Comparison of ENCODE assay signal across 28 cellular contexts in the genomic region with DNA sequence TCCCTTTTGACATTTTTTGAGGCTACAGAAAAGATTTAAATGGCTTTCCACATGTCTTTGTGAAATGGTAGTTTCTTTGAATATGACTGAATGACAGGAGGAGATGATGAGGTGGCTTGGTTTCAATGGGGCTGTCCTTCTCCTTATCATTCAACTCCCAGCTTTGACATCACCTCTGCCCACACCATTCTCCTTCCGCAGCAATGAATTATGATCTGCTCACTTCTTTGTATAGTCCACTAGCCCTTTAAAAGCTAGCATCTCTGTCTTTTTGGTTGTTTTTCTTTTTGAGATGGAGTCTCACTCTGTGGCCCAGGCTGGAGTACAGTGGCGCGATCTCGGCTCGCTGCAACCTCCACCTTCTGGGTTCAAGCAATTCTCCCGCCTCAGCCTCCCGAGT.
"Had no signal": no experiment of that assay in that cellular context is flagged by ENCODE, and none has a peak within 500 bp of the region (broad histone marks: within the 10 kb centered on the region; RNA-seq: fewer than 3 reads in every experiment).

No MANE protein-coding gene starts in this region.

- H3K27ac ChIP-seq: neural progenitor cell, ovary, parathyroid adenoma, psoas muscle, right lobe of liver, sigmoid colon, stomach, thoracic aorta, thyroid gland, tibial nerve, vagina had no signal

- H3K4me1 ChIP-seq: neural progenitor cell, parathyroid adenoma, psoas muscle, right lobe of liver, stomach, thyroid gland, tibial nerve, upper lobe of left lung, vagina had no signal

- FAIRE-seq: small intestine, urothelium cell line had no signal

- H3K4me3 ChIP-seq: neural progenitor cell, ovary, psoas muscle, right lobe of liver, sigmoid colon, stomach, thoracic aorta, thyroid gland, tibial nerve, upper lobe of left lung, vagina had no signal

- H3K27ac Mint-ChIP-seq: natural killer cell; nephron; neural progenitor cell; progenitor cell of endocrine pancreas; stimulated activated effector memory CD8-positive, alpha-beta T cell treated with anti-CD3 and anti-CD28 coated beads, Interleukin-12 subunit alpha, Interleukin-12 subunit beta, amount 100 ng/mL, for 72 hours; stimulated activated naive B cell treated with anti-CD40 and anti-IgM and Interleukin-4, amounts not matched to agents 10 μg/mL and 1 μg/mL and 100 μg/mL, for 72 hours; stimulated activated naive CD8-positive, alpha-beta T cell treated with anti-CD3 and anti-CD28 coated beads, Interleukin-15, Interleukin-2, amounts not matched to agents 100 ng/mL and 50 ng/mL, for 24 hours had no signal

- H3K4me3 Mint-ChIP-seq: natural killer cell; nephron; neural progenitor cell; stimulated activated effector memory CD8-positive, alpha-beta T cell treated with anti-CD3 and anti-CD28 coated beads, Interleukin-12 subunit alpha, Interleukin-12 subunit beta, amount 100 ng/mL, for 72 hours; stimulated activated naive B cell treated with anti-CD40 and anti-IgM and Interleukin-4, amounts not matched to agents 10 μg/mL and 1 μg/mL and 100 μg/mL, for 72 hours; stimulated activated naive CD8-positive, alpha-beta T cell treated with anti-CD3 and anti-CD28 coated beads, Interleukin-15, Interleukin-2, amounts not matched to agents 100 ng/mL and 50 ng/mL, for 24 hours had no signal

- H3K9ac ChIP-seq: neural progenitor cell, parathyroid adenoma had no signal

- H3K9me3 ChIP-seq: ovary, psoas muscle, right lobe of liver, sigmoid colon, stomach, thoracic aorta, thyroid gland, upper lobe of left lung, vagina had no signal

- H2AFZ ChIP-seq: parathyroid adenoma had no signal

- H3K27me3 ChIP-seq: neural progenitor cell, ovary, right lobe of liver, sigmoid colon, stomach, thyroid gland, tibial nerve, upper lobe of left lung, vagina had no signal

- H3K36me3 Mint-ChIP-seq: natural killer cell; neural progenitor cell; stimulated activated effector memory CD8-positive, alpha-beta T cell treated with anti-CD3 and anti-CD28 coated beads, Interleukin-12 subunit alpha, Interleukin-12 subunit beta, amount 100 ng/mL, for 72 hours; stimulated activated naive B cell treated with anti-CD40 and anti-IgM and Interleukin-4, amounts not matched to agents 10 μg/mL and 1 μg/mL and 100 μg/mL, for 72 hours had no signal

- DNase-seq: natural killer cell; occipital lobe; ovary; psoas muscle; right cardiac atrium; right lobe of liver; sigmoid colon; small intestine; stimulated activated CD4-positive, alpha-beta T cell treated with anti-CD3 and anti-CD28 coated beads, Interleukin-15, amount 100 ng/mL, for 24 hours; stimulated activated CD4-positive, alpha-beta T cell treated with anti-CD3 and anti-CD28 coated beads, Interleukin-2, amount 100 ng/mL, for 24 hours; stimulated activated CD4-positive, alpha-beta T cell treated with anti-CD3 and anti-CD28 coated beads, Interleukin-2, amount 100 ng/mL, for 48 hours; stimulated activated CD4-positive, alpha-beta T cell treated with anti-CD3 and anti-CD28 coated beads, Interleukin-4, amount 100 ng/mL, for 24 hours; stimulated activated naive B cell treated with anti-CD40 and anti-IgM and Interleukin-4, amounts not matched to agents 10 μg/mL and 1 μg/mL and 100 μg/mL, for 72 hours; stimulated activated naive CD4-positive, alpha-beta T cell treated with Interleukin-2 at 50 U/mL for 16 hours; stomach; thyroid gland; trophoblast cell; upper lobe of left lung had no signal

- H3K27me3 Mint-ChIP-seq: progenitor cell of endocrine pancreas; stimulated activated naive CD8-positive, alpha-beta T cell treated with anti-CD3 and anti-CD28 coated beads, Interleukin-15, Interleukin-2, amounts not matched to agents 100 ng/mL and 50 ng/mL, for 24 hours had no signal

- H3K36me3 ChIP-seq: neural progenitor cell, ovary, right lobe of liver, sigmoid colon, stomach, thoracic aorta, thyroid gland, tibial nerve, upper lobe of left lung, vagina had no signal

- H3K4me2 ChIP-seq: neural progenitor cell had no signal

- ATAC-seq: natural killer cell; psoas muscle; right cardiac atrium; right lobe of liver; stimulated activated effector memory CD8-positive, alpha-beta T cell treated with anti-CD3 and anti-CD28 coated beads, Interleukin-12 subunit alpha, Interleukin-12 subunit beta, amount 100 ng/mL, for 72 hours; stimulated activated naive B cell treated with anti-CD40 and anti-IgM and Interleukin-4, amounts not matched to agents 10 μg/mL and 1 μg/mL and 100 μg/mL, for 72 hours had no signal

- H3K9me3 Mint-ChIP-seq: natural killer cell; nephron; neural progenitor cell; stimulated activated effector memory CD8-positive, alpha-beta T cell treated with anti-CD3 and anti-CD28 coated beads, Interleukin-12 subunit alpha, Interleukin-12 subunit beta, amount 100 ng/mL, for 72 hours; stimulated activated naive CD8-positive, alpha-beta T cell treated with anti-CD3 and anti-CD28 coated beads, Interleukin-15, Interleukin-2, amounts not matched to agents 100 ng/mL and 50 ng/mL, for 24 hours had no signal

- H3K4me1 Mint-ChIP-seq: natural killer cell; nephron; neural progenitor cell; stimulated activated effector memory CD8-positive, alpha-beta T cell treated with anti-CD3 and anti-CD28 coated beads, Interleukin-12 subunit alpha, Interleukin-12 subunit beta, amount 100 ng/mL, for 72 hours; stimulated activated naive B cell treated with anti-CD40 and anti-IgM and Interleukin-4, amounts not matched to agents 10 μg/mL and 1 μg/mL and 100 μg/mL, for 72 hours had no signal

- H3K79me2 ChIP-seq: parathyroid adenoma had no signal
